In genomic region chr2:102418421-102418961, GRCh38 we compare ENCODE assay signal across 8 cellular contexts. TPM values are rescaled to one million over a fixed set of nuclear protein-coding genes. Genes with fewer than 3 reads are reported as not detected.
DNase-seq lines count a peak whose midpoint lies in the region; ATAC-seq and TF ChIP-seq lines count a peak whose summit lies in the region.
"Had no signal": no experiment of that assay in that cellular context is flagged by ENCODE, and none has a peak within 500 bp of the region (broad histone marks: within the 10 kb centered on the region; RNA-seq: fewer than 3 reads in every experiment).

No MANE protein-coding gene starts in this region.

- H3K36me3 ChIP-seq in vagina, result no peaks in the 10 kb centered on the region

- H3K4me3 ChIP-seq in vagina, result no peak overlapping the region

- no peak overlapping the region for H3K27ac ChIP-seq in vagina

- H3K27me3 ChIP-seq in vagina, result no peaks in the 10 kb centered on the region

- DNase-seq in SIG-M5 (lab: John Stamatoyannopoulos, UW), result peak; percentile 6
- peak; percentile 57 for DNase-seq in renal cortical epithelial cell (ENCODE audit: low read depth)
- DNase-seq in vagina (ENCODE audit: extremely low spot score in 2 of 2), result no peak
- no peak for DNase-seq in NCI-H187 (lab: John Stamatoyannopoulos, UW)
- no peak for DNase-seq in dedifferentiated amniotic fluid mesenchymal stem cell (ENCODE audit: extremely low spot score)

- TF ChIP-seq POLR2A in vagina (IDR thresholded peaks at IDR 0.05), result no peak

- no peaks in the 10 kb centered on the region for H3K4me1 ChIP-seq in vagina

- TF ChIP-seq CTCF in vagina (IDR thresholded peaks at IDR 0.05), result no peak

- intact Hi-C loops in vagina (cut with DNase I), result no loop called here

- H3K9me3 ChIP-seq in vagina, result no peaks in the 10 kb centered on the region

- peak; percentile 52 for ATAC-seq in GM19324 (IDR thresholded peaks at IDR 0.05; ENCODE audit: low FRiP score, unreplicated experiment)
- ATAC-seq in HG03025 (IDR thresholded peaks at IDR 0.05; ENCODE audit: low FRiP score, unreplicated experiment), result peak; percentile 68

RNA-seq across cellular contexts. Expression of gene IL18RAP, which starts 4.5 kb away (rescaled TPM):
- total RNA-seq in renal cortical epithelial cell (not detected in 2 replicates), vagina (5.9 TPM)
- total RNA-seq: neural crest cell had no signal

RNA-seq across cellular contexts. Expression of gene SLC9A4, which starts 54.5 kb away (rescaled TPM):
- 0.40 and 7.6 TPM in 2 replicates for total RNA-seq in renal cortical epithelial cell
- not detected for total RNA-seq in vagina
- total RNA-seq: neural crest cell had no signal

Comparison
In these comparisons a context has a peak if more than half of its experiments do, and no peak if none do; other contexts are left out.
1. DNase-seq: peak in SIG-M5 (single experiment) and renal cortical epithelial cell (single experiment); none in vagina (0 of 2), NCI-H187 (0 of 2) and dedifferentiated amniotic fluid mesenchymal stem cell (single experiment).